13 cellular contexts compared by ENCODE assay signal in the genomic region with DNA sequence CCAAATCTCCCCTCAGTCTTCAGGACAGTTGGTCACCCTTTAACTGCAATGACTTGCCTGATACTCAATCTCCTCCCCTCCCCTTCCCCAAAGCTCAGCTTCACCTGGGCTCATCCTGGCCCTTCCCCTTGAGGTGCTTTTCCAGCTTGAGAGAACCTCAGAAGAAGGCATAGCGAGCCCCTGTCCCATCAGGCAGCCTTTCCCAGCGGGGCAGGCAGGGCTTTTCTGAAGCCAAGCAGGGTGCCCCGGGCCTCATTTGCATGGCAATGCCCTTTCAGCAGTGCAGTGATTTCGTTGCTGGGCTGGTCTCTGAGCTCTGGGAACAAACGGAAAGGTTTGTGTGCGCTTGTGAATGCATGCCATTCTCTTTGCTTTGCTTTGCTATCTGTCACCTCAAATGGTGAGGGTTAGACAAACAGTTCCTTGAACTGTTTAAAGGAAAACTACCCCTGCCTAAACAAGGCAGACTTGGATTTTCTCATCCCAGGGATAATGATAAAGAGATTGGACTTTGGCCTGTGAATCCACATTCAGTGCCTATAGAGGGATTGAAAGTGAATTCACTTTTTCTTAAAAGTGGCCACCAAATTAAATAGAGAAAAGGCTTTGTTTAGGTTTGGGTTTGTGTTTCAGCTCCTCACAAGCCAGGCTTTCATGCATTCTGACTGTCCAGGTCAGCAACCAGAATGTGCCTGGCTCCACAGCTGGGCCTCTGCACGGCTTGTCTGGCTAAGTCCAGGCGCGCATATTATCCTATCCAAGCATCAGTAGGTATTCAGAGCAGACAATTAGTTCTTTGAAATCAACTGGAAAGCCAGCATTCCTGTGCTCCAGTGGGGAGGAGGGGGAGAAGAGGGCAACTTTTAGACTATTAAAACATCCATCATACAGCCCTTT.
A peak's percentile ranks its signal among the peaks of the same experiment; 100 is the strongest.
DNase-seq lines count a peak whose midpoint lies in the region; ATAC-seq and TF ChIP-seq lines count a peak whose summit lies in the region.
"Had no signal": no experiment of that assay in that cellular context is flagged by ENCODE, and none has a peak within 500 bp of the region (broad histone marks: within the 10 kb centered on the region; RNA-seq: fewer than 3 reads in every experiment).

No MANE protein-coding gene starts in this region.

- no peak overlapping the region for H3K4me3 ChIP-seq in right cardiac atrium (ENCODE audit: low read length)
- H3K4me3 ChIP-seq in heart right ventricle = no peak overlapping the region
- peak overlapping the region; percentile 51 for H3K4me3 ChIP-seq in endodermal cell (ENCODE audit: low read length)
- no peak overlapping the region for H3K4me3 ChIP-seq in mesodermal cell (ENCODE audit: extremely low read depth, insufficient read depth, low read length, poor library complexity, severe bottlenecking)
- no peak overlapping the region for H3K4me3 ChIP-seq in testis
- H3K4me3 ChIP-seq: SJSA1 had no signal

- TF ChIP-seq POLR2A in testis (IDR thresholded peaks at IDR 0.05) = no peak

- no peaks in the 10 kb centered on the region for H3K27me3 ChIP-seq in right cardiac atrium (ENCODE audit: control insufficient read depth, insufficient read depth)
- H3K27me3 ChIP-seq in heart right ventricle = no peaks in the 10 kb centered on the region
- no peaks in the 10 kb centered on the region for H3K27me3 ChIP-seq in endodermal cell (ENCODE audit: control insufficient read depth, insufficient read depth, low read length, poor library complexity, severe bottlenecking)
- H3K27me3 ChIP-seq in testis = no peaks in the 10 kb centered on the region
- H3K27me3 ChIP-seq: SJSA1 had no signal

- peak overlapping the region; percentile 4 for H3K9ac ChIP-seq in endodermal cell (ENCODE audit: extremely low read depth, low read length, poor library complexity, severe bottlenecking)

- intact Hi-C loops in right cardiac atrium (cut with DNase I) (no loop called here), heart right ventricle (cut with DNase I) (no loop called here), testis (cut with DNase I; ENCODE audit: low total_unique reads) (no loop called here)

- H3K4me1 ChIP-seq in right cardiac atrium (ENCODE audit: control insufficient read depth, insufficient read depth, low read length) (no peaks in the 10 kb centered on the region), heart right ventricle (no peaks in the 10 kb centered on the region), endodermal cell (ENCODE audit: control insufficient read depth, insufficient read depth, low read length) (peaks cover 29% of the 10 kb centered on the region), mesodermal cell (ENCODE audit: control insufficient read depth, insufficient read depth, low read length, poor library complexity, severe bottlenecking) (peaks cover 19% of the 10 kb centered on the region), testis (no peaks in the 10 kb centered on the region)

- ATAC-seq in right cardiac atrium (peak; percentile 60 to 84), heart right ventricle (no peak), HG02610 (IDR thresholded peaks at IDR 0.05; ENCODE audit: unreplicated experiment) (no peak)
- ATAC-seq: activated CD4-positive, alpha-beta T cell treated with anti-CD3 and anti-CD28 coated beads for 36 hours had no signal

- TF ChIP-seq CTCF in heart right ventricle (IDR thresholded peaks at IDR 0.05) (no peak), endodermal cell (conservative IDR thresholded peaks at IDR 0.05) (no peak), testis (IDR thresholded peaks at IDR 0.05) (no peak)

- peak overlapping the region; percentile 96 for H3K27ac Mint-ChIP-seq in endodermal cell
- H3K27ac Mint-ChIP-seq: activated CD4-positive, alpha-beta T cell treated with anti-CD3 and anti-CD28 coated beads for 36 hours; IgD-negative memory B cell had no signal

- peaks cover 9% of the 10 kb centered on the region for H3K36me3 Mint-ChIP-seq in endodermal cell (ENCODE audit: low read depth)
- H3K36me3 Mint-ChIP-seq: IgD-negative memory B cell had no signal

- H3K4me1 Mint-ChIP-seq in endodermal cell = peaks cover 49% of the 10 kb centered on the region

- H3K36me3 ChIP-seq in heart right ventricle (no peaks in the 10 kb centered on the region), endodermal cell (ENCODE audit: control insufficient read depth, insufficient read depth, low read length) (no peaks in the 10 kb centered on the region), mesodermal cell (ENCODE audit: control insufficient read depth, insufficient read depth, low read length) (no peaks in the 10 kb centered on the region), testis (ENCODE audit: low read depth, missing control alignments) (no peaks in the 10 kb centered on the region)
- H3K36me3 ChIP-seq: SJSA1 had no signal

- DNase-seq in right cardiac atrium (no peak), heart right ventricle (no peak), endodermal cell (peak; percentile 97), DMS114 treated with DMSO at 0.1 percent for 48 hours (lab: John Stamatoyannopoulos, UW; ENCODE audit: unreplicated experiment) (no peak), testis (no peak)
- no peak for DNase-seq in stimulated activated CD4-positive, alpha-beta T cell treated with anti-CD3 and anti-CD28 coated beads, Interleukin-12 subunit alpha, Interleukin-12 subunit beta, amount 100 ng/mL, for 4 hours
- DNase-seq: activated CD4-positive, alpha-beta T cell treated with anti-CD3 and anti-CD28 coated beads for 36 hours; activated T-cell treated with anti-CD3 and anti-CD28 coated beads, Interleukin-2, amount 50 U/mL, for 48 hours; NCI-H1694 treated with DMSO at 0.1 percent for 48 hours had no signal

- peaks cover 23% of the 10 kb centered on the region for H3K9me3 Mint-ChIP-seq in endodermal cell

- H3K4me3 Mint-ChIP-seq in endodermal cell = peak overlapping the region; percentile 16
- H3K4me3 Mint-ChIP-seq: activated CD4-positive, alpha-beta T cell treated with anti-CD3 and anti-CD28 coated beads for 36 hours had no signal

- H3K27ac ChIP-seq in right cardiac atrium (ENCODE audit: low read length) = no peak overlapping the region
- no peak overlapping the region for H3K27ac ChIP-seq in heart right ventricle
- H3K27ac ChIP-seq in endodermal cell (ENCODE audit: low read depth, low read length) = peak overlapping the region; percentile 94
- peak overlapping the region; percentile 91 for H3K27ac ChIP-seq in mesodermal cell (ENCODE audit: low read depth, low read length, severe bottlenecking)
- no peak overlapping the region for H3K27ac ChIP-seq in testis
- H3K27ac ChIP-seq: SJSA1 had no signal

- H3K9me3 ChIP-seq in right cardiac atrium (ENCODE audit: control insufficient read depth, low read length) (no peaks in the 10 kb centered on the region), heart right ventricle (peaks cover 0 to 21% (median 0%) of the 10 kb centered on the region in 11 donors), endodermal cell (ENCODE audit: control insufficient read depth, low read length) (peaks cover 20% of the 10 kb centered on the region), mesodermal cell (ENCODE audit: control insufficient read depth, low read length) (no peaks in the 10 kb centered on the region), testis (no peaks in the 10 kb centered on the region)
- H3K9me3 ChIP-seq: SJSA1 had no signal

- no peaks in the 10 kb centered on the region for H3K27me3 Mint-ChIP-seq in endodermal cell (ENCODE audit: insufficient read depth)
- H3K27me3 Mint-ChIP-seq: IgD-negative memory B cell had no signal

- 85% methylated on average over 9 of the region's 9 CpGs for WGBS in right cardiac atrium
- 84 to 85% methylated on average over 9 of the region's 9 CpGs for WGBS in heart right ventricle, 2 donors
- WGBS in endodermal cell (ENCODE audit: insufficient coverage in 1 of 2, insufficient read length in 1 of 2), 2 experiments = 7 to 18% methylated on average over 3 to 9 of the region's 9 CpGs
- WGBS in mesodermal cell (ENCODE audit: insufficient coverage in 2 of 2), 2 experiments = 8 to 15% methylated on average over 4 to 5 of the region's 9 CpGs
- 70 to 79% methylated on average over 9 of the region's 9 CpGs for WGBS in testis, 2 donors

Comparison
In these comparisons a context has a peak if more than half of its experiments do, and no peak if none do; other contexts are left out.
1. ATAC-seq: peak in right cardiac atrium (2 of 2); none in heart right ventricle (0 of 8) and HG02610 (single experiment).
2. H3K27ac ChIP-seq: peak in endodermal cell (single experiment) and mesodermal cell (single experiment); none in right cardiac atrium (single experiment), heart right ventricle (0 of 10) and testis (0 of 2).